ENCODE assay signal across 1 cellular context in genomic region chr4:86569103-86569870, GRCh38.
TF ChIP-seq lines count a peak whose summit lies in the region.

No MANE protein-coding gene starts in this region.

TF ChIP-seq in GM12878, 131 proteins besides CTCF, POLR2A, EP300 and RAD21 (continued from another document and continues in another):
- TF ChIP-seq HSF1 (IDR thresholded peaks at IDR 0.05; ENCODE audit: low read depth, low read length) (no peak), SPI1 (IDR thresholded peaks at IDR 0.05; ENCODE audit: borderline replicate concordance, insufficient read depth, low read depth, low read length) (no peak), BCL3 (IDR thresholded peaks at IDR 0.05; ENCODE audit: borderline replicate concordance, insufficient read depth, low read depth, low read length, poor library complexity, severe bottlenecking) (no peak), ZBTB33 (IDR thresholded peaks at IDR 0.05) (no peak), STAT3 (IDR thresholded peaks at IDR 0.05; ENCODE audit: low read depth, low read length) (no peak), REST (IDR thresholded peaks at IDR 0.05; ENCODE audit: low read depth, low read length) (no peak), RELA (IDR thresholded peaks at IDR 0.05; ENCODE audit: borderline replicate concordance, partially characterized antibody) (no peak), BACH1 (IDR thresholded peaks at IDR 0.05; ENCODE audit: borderline replicate concordance) (no peak), SMC3 (IDR thresholded peaks at IDR 0.05; ENCODE audit: borderline replicate concordance, low read length) (no peak), IRF3 (IDR thresholded peaks at IDR 0.05) (no peak), MEF2B (IDR thresholded peaks at IDR 0.05; ENCODE audit: partially characterized antibody, poor library complexity, severe bottlenecking) (peak; percentile 28), ZBTB11 (CRISPR knock-in tag; IDR thresholded peaks at IDR 0.05) (no peak), MEF2A (IDR thresholded peaks at IDR 0.05; ENCODE audit: insufficient read depth, low read depth, low read length) (no peak), RELB (IDR thresholded peaks at IDR 0.05; ENCODE audit: low read depth) (peak; percentile 56), SMAD5 (IDR thresholded peaks at IDR 0.05; ENCODE audit: low read depth) (no peak), NFYA (IDR thresholded peaks at IDR 0.05; ENCODE audit: borderline replicate concordance, low read depth, low read length) (no peak), ZBTB4 (CRISPR knock-in tag; IDR thresholded peaks at IDR 0.05) (no peak), SUZ12 (IDR thresholded peaks at IDR 0.05; ENCODE audit: unreplicated experiment) (no peak), SRF (IDR thresholded peaks at IDR 0.05; ENCODE audit: low read depth in 2 of 2, low read length in 2 of 2) (no peak), POLR2AphosphoS2 (IDR thresholded peaks at IDR 0.05; ENCODE audit: low read depth, low read length) (no peak), HCFC1 (IDR thresholded peaks at IDR 0.05; ENCODE audit: low read length) (no peak), CBFB (IDR thresholded peaks at IDR 0.05; ENCODE audit: low read depth) (peak; percentile 9; the same call in 1 of the 2 replicates), TARDBP (IDR thresholded peaks at IDR 0.05; ENCODE audit: borderline replicate concordance) (no peak), CHD4 (IDR thresholded peaks at IDR 0.05) (no peak), GABPA (IDR thresholded peaks at IDR 0.05; ENCODE audit: low read depth) (no peak), NR2C1 (IDR thresholded peaks at IDR 0.05) (no peak), TCF3 (IDR thresholded peaks at IDR 0.05; ENCODE audit: borderline replicate concordance, insufficient read depth, low read depth, low read length) (no peak), PRDM15 (CRISPR knock-in tag; IDR thresholded peaks at IDR 0.05) (no peak), IKZF2 (IDR thresholded peaks at IDR 0.05) (peak; percentile 83 to 89), MYB (IDR thresholded peaks at IDR 0.05; ENCODE audit: borderline replicate concordance, low read depth, low read length) (no peak)
